9 cellular contexts compared by ENCODE assay signal in genomic region chr10:117137911-117138642, GRCh38. TPM values are rescaled to one million over a fixed set of nuclear protein-coding genes. Genes with fewer than 3 reads are reported as not detected.
DNase-seq lines count a peak whose midpoint lies in the region; ATAC-seq and TF ChIP-seq lines count a peak whose summit lies in the region.
"Had no signal": no experiment of that assay in that cellular context is flagged by ENCODE, and none has a peak within 500 bp of the region (broad histone marks: within the 10 kb centered on the region; RNA-seq: fewer than 3 reads in every experiment).

Gene VAX1 (minus strand): TSS chr10:117138270. CDS start chr10:117138056, 214 bp downstream.

- H3K27ac ChIP-seq in CD8-positive, alpha-beta memory T cell (ENCODE audit: low read depth, low read length): no peak within 1 kb of the TSS

- no peaks in the 10 kb centered on the region for H3K4me1 Mint-ChIP-seq in HFFc6 (ENCODE audit: low read depth)
- peaks cover 8 to 30% (median 9%) of the 10 kb centered on the region in 3 donors for H3K4me1 Mint-ChIP-seq in CD8-positive, alpha-beta memory T cell

- H3K27ac Mint-ChIP-seq in HFFc6: no peak within 1 kb of the TSS
- peak within 1 kb of the TSS in 1 of 8 donors; percentile 60 for H3K27ac Mint-ChIP-seq in CD8-positive, alpha-beta memory T cell

- H3K4me3 ChIP-seq in AG10803 (ENCODE audit: low read length) (peak within 1 kb of the TSS; percentile 34), neuron (ENCODE audit: low read length) (peak within 1 kb of the TSS; percentile 37)
- no peak within 1 kb of the TSS for H3K4me3 ChIP-seq in CD8-positive, alpha-beta memory T cell (ENCODE audit: low read length)

- peaks cover 4% of the 10 kb centered on the region for H3K9me3 ChIP-seq in neuron (ENCODE audit: low read length)
- H3K9me3 ChIP-seq in CD8-positive, alpha-beta memory T cell (ENCODE audit: low read length): no peaks in the 10 kb centered on the region

- TF ChIP-seq CTCF in AG10803 (conservative IDR thresholded peaks at IDR 0.05; ENCODE audit: low read length) (no peak), HFFc6 (IDR thresholded peaks at IDR 0.05) (no peak)

- no peaks in the 10 kb centered on the region for H3K36me3 Mint-ChIP-seq in HFFc6 (ENCODE audit: low read depth)
- no peaks in the 10 kb centered on the region for H3K36me3 Mint-ChIP-seq in CD8-positive, alpha-beta memory T cell

- H3K9me3 Mint-ChIP-seq in HFFc6: no peaks in the 10 kb centered on the region
- H3K9me3 Mint-ChIP-seq in CD8-positive, alpha-beta memory T cell: peaks cover 0 to 11% (median 3%) of the 10 kb centered on the region in 5 donors

- H3K4me1 ChIP-seq in neuron (ENCODE audit: insufficient read depth, low read length): peaks cover 19% of the 10 kb centered on the region
- H3K4me1 ChIP-seq in CD8-positive, alpha-beta memory T cell (ENCODE audit: insufficient read depth, low read length): no peaks in the 10 kb centered on the region

- peak within 1 kb of the TSS; percentile 70 for H2AFZ ChIP-seq in neuron (ENCODE audit: low read depth, low read length)

- DNase-seq in AG10803 (ENCODE audit: low read depth) (no peak), HFFc6 (no peak), ecto neural progenitor cell (ENCODE audit: low spot score) (peak; percentile 62), RPMI8226 (no peak)
- no peak for DNase-seq in CD8-positive, alpha-beta memory T cell
- DNase-seq: effector CD4-positive, alpha-beta T cell had no signal

- peaks cover 39% of the 10 kb centered on the region for H3K27me3 Mint-ChIP-seq in HFFc6 (ENCODE audit: insufficient read depth)
- peaks cover 57 to 68% of the 10 kb centered on the region in 2 donors for H3K27me3 Mint-ChIP-seq in CD8-positive, alpha-beta memory T cell

- H3K27me3 ChIP-seq in neuron (ENCODE audit: insufficient read depth, low read length): peaks cover 90% of the 10 kb centered on the region
- peaks cover 28% of the 10 kb centered on the region for H3K27me3 ChIP-seq in CD8-positive, alpha-beta memory T cell (ENCODE audit: insufficient read depth, low read length, poor library complexity, severe bottlenecking)

- CTCF ChIA-PET in CD8-positive, alpha-beta memory T cell (lab: Charles Lee): no interaction called here

- ATAC-seq in GM18861 (IDR thresholded peaks at IDR 0.05; ENCODE audit: unreplicated experiment) (no peak), GM18520 (IDR thresholded peaks at IDR 0.05; ENCODE audit: unreplicated experiment) (no peak)

- no peaks in the 10 kb centered on the region for H3K36me3 ChIP-seq in neuron (ENCODE audit: insufficient read depth, low read length)
- no peaks in the 10 kb centered on the region for H3K36me3 ChIP-seq in CD8-positive, alpha-beta memory T cell (ENCODE audit: insufficient read depth, low read length)

- POLR2A ChIA-PET in CD8-positive, alpha-beta memory T cell (lab: Charles Lee): no interaction called here

- 0 out of 2 replicates have a peak within 1 kb of the TSS, but pooled peaks have one; percentile 15 for H3K4me3 Mint-ChIP-seq in HFFc6
- peak within 1 kb of the TSS in 2 of 7 donors; percentile 29 to 70 for H3K4me3 Mint-ChIP-seq in CD8-positive, alpha-beta memory T cell

RNA-seq across cellular contexts. Expression of gene VAX1, which starts in this region (rescaled TPM):
- not detected for total RNA-seq in HFFc6 (2021; fragmentation: NEBNext Ultra II Directional; extraction: Animal tissue kit (Norgen Biotek cat#: 25700))
- total RNA-seq in CD8-positive, alpha-beta memory T cell: not detected
- not detected for polyA plus RNA-seq in CD8-positive, alpha-beta memory T cell
